In the genomic region with DNA sequence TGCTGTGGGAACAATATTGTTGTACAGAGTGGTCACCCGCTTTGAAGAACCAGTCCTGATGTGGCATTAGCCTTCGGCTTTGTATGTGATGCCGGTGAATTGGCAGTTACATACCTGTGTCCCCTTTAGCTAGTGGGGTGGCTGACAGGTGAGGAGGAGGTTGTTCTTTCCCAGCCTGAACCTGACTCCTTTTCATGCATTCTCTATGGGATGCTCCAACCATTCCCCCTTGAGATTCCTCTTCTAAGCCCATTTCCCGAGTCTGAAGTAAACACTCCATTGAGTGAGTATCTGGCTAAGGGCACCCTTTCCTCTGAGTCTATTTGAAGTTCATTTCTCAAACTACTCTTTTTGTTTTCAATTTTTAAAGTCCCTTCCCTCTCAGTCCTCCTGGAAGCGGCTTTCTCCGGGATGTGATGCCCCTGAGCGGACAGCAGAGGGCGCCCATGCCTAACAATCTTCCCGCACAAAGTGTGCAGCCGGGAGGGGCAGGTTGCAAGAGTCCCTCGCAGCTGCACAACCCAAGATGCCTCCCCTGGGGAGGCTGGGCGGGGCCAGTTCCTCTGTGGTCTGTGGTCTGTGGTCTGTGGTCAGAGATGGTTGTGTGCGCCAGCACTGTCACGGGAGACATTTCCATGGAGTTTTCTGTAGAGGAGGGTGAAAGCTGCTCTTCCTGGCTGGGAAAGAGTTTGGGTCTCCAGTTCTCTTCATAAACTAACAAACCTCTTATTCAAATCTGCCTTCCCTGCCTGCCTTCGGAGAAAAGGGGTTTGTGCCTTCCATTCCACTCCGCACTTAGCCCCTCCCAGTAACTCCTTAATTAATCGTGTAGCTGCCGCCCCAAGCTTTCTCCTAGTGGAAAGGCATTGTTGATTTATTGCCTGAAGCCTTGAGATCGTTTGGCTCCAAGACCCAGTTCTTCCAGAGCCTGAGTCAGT, we compare ENCODE assay signal across 8 cellular contexts. TPM values are rescaled to one million over a fixed set of nuclear protein-coding genes. Genes with fewer than 3 reads are reported as not detected.
A peak's percentile ranks its signal among the peaks of the same experiment; 100 is the strongest.
DNase-seq lines count a peak whose midpoint lies in the region; ATAC-seq lines count a peak whose summit lies in the region.

No MANE protein-coding gene starts in this region.

- ATAC-seq in GM19455 (IDR thresholded peaks at IDR 0.05; ENCODE audit: unreplicated experiment) (peak; percentile 99), HG03565 (IDR thresholded peaks at IDR 0.05; ENCODE audit: unreplicated experiment) (peak; percentile 98)

- no peak overlapping the region for H3K18ac ChIP-seq in mesendoderm (ENCODE audit: low read length)

- DNase-seq in CMK (ENCODE audit: low read depth) = peak; percentile 99
- DNase-seq in NCI-H774 (lab: John Stamatoyannopoulos, UW) = peak; percentile 82
- DNase-seq in activated CD4-positive, alpha-beta memory T cell treated with anti-CD3 and anti-CD28 coated beads, Interleukin-2, amount 10 ng/mL, durations not matched to agents 7 days and 5 days = peak; percentile 95
- DNase-seq in effector CD8-positive, alpha-beta T cell (lab: John Stamatoyannopoulos, UW) = peak; percentile 86
- peak; percentile 85 for DNase-seq in mesendoderm
- peak; percentile 70 to 76 for DNase-seq in stimulated activated CD8-positive, alpha-beta memory T cell treated with anti-CD3 and anti-CD28 coated beads, Interleukin-15, amount 100 ng/mL, for 4 hours (ENCODE audit: low read depth in 2 of 2)

- H2AK5ac ChIP-seq in mesendoderm (ENCODE audit: low read length) = no peak overlapping the region

- H2BK5ac ChIP-seq in mesendoderm (ENCODE audit: low read length) = no peak overlapping the region

- no peaks in the 10 kb centered on the region for H3K79me2 ChIP-seq in mesendoderm (ENCODE audit: control insufficient read depth, insufficient read depth, low read length)

- CTCF ChIA-PET in activated CD4-positive, alpha-beta memory T cell treated with anti-CD3 and anti-CD28 coated beads, Interleukin-2, amount 10 ng/mL, durations not matched to agents 7 days and 5 days (lab: Charles Lee) = interaction anchor here (0.7 to 5.7 kb wide), 25 partner anchors 8 to 532 kb away, joined by 3 to 96 read pairs (median 4); a partner anchor contains a TSS

- H3K4me1 Mint-ChIP-seq in activated CD4-positive, alpha-beta memory T cell treated with anti-CD3 and anti-CD28 coated beads, Interleukin-2, amount 10 ng/mL, durations not matched to agents 7 days and 5 days = peaks cover 26% of the 10 kb centered on the region

- no peak overlapping the region for H3K4me3 ChIP-seq in mesendoderm (ENCODE audit: low read length)

- H3K4me3 Mint-ChIP-seq in activated CD4-positive, alpha-beta memory T cell treated with anti-CD3 and anti-CD28 coated beads, Interleukin-2, amount 10 ng/mL, durations not matched to agents 7 days and 5 days = peak overlapping the region; percentile 59

- no peaks in the 10 kb centered on the region for H3K36me3 ChIP-seq in mesendoderm (ENCODE audit: control insufficient read depth, insufficient read depth, low read length)

- peaks cover 2% of the 10 kb centered on the region for H3K4me1 ChIP-seq in mesendoderm (ENCODE audit: control insufficient read depth, low read depth, low read length)

- no peaks in the 10 kb centered on the region for H3K27me3 ChIP-seq in mesendoderm (ENCODE audit: insufficient read depth, low read length, poor library complexity)

- no peak overlapping the region for H3K27ac ChIP-seq in mesendoderm (ENCODE audit: low read depth, low read length)

- no peak overlapping the region for H2BK15ac ChIP-seq in mesendoderm (replicated peaks; ENCODE audit: low read depth)

- H3K23ac ChIP-seq in mesendoderm (ENCODE audit: low read length) = no peak overlapping the region

- peak overlapping the region; percentile 18 for H3K4me2 ChIP-seq in mesendoderm (ENCODE audit: low read length)

- H3K79me1 ChIP-seq in mesendoderm (ENCODE audit: low read length) = no peaks in the 10 kb centered on the region

- H3K9me3 Mint-ChIP-seq in activated CD4-positive, alpha-beta memory T cell treated with anti-CD3 and anti-CD28 coated beads, Interleukin-2, amount 10 ng/mL, durations not matched to agents 7 days and 5 days = no peaks in the 10 kb centered on the region

- peak overlapping the region; percentile 68 for H3K27ac Mint-ChIP-seq in activated CD4-positive, alpha-beta memory T cell treated with anti-CD3 and anti-CD28 coated beads, Interleukin-2, amount 10 ng/mL, durations not matched to agents 7 days and 5 days

- H3K56ac ChIP-seq in mesendoderm (ENCODE audit: low read length) = no peak overlapping the region

- H3K4ac ChIP-seq in mesendoderm (ENCODE audit: low read depth, low read length) = no peak overlapping the region

- no peak overlapping the region for H2BK120ac ChIP-seq in mesendoderm (ENCODE audit: low read depth, low read length)

- peaks cover 3% of the 10 kb centered on the region for H3K36me3 Mint-ChIP-seq in activated CD4-positive, alpha-beta memory T cell treated with anti-CD3 and anti-CD28 coated beads, Interleukin-2, amount 10 ng/mL, durations not matched to agents 7 days and 5 days (ENCODE audit: low read depth)

- no peak overlapping the region for H4K8ac ChIP-seq in mesendoderm (ENCODE audit: low read depth, low read length)

- WGBS in mesendoderm (ENCODE audit: extremely low coverage, insufficient coverage, low lambda C conversion rate) = no CpG with 5 or more reads among the region's 19 CpGs

- H3K9ac ChIP-seq in mesendoderm (ENCODE audit: low read length) = peak overlapping the region; percentile 13

- H3K27me3 Mint-ChIP-seq in activated CD4-positive, alpha-beta memory T cell treated with anti-CD3 and anti-CD28 coated beads, Interleukin-2, amount 10 ng/mL, durations not matched to agents 7 days and 5 days = peaks cover 87% of the 10 kb centered on the region

- POLR2A ChIA-PET in activated CD4-positive, alpha-beta memory T cell treated with anti-CD3 and anti-CD28 coated beads, Interleukin-2, amount 10 ng/mL, durations not matched to agents 7 days and 5 days (lab: Charles Lee) = interaction anchor here (0.7 to 2.0 kb wide), 4 partner anchors 200 to 479 kb away, joined by 4 to 12 read pairs (median 4); no protein-coding TSS in a partner anchor

- no peak overlapping the region for H4K5ac ChIP-seq in mesendoderm (ENCODE audit: low read length)

RNA-seq across cellular contexts. Expression of a gene that starts 36.4 kb away (rescaled TPM):
- total RNA-seq in activated CD4-positive, alpha-beta memory T cell treated with anti-CD3 and anti-CD28 coated beads, Interleukin-2, amount 10 ng/mL, durations not matched to agents 7 days and 5 days = not detected
- polyA plus RNA-seq in mesendoderm (2013, experiment 1 of 2) = not detected
- polyA plus RNA-seq in mesendoderm (2013, experiment 2 of 2) = not detected

RNA-seq across cellular contexts. Expression of a gene that starts 52.0 kb away (rescaled TPM):
- not detected for total RNA-seq in activated CD4-positive, alpha-beta memory T cell treated with anti-CD3 and anti-CD28 coated beads, Interleukin-2, amount 10 ng/mL, durations not matched to agents 7 days and 5 days
- 0.32 TPM for polyA plus RNA-seq in mesendoderm (2013, experiment 1 of 2)
- 0.35 TPM for polyA plus RNA-seq in mesendoderm (2013, experiment 2 of 2)
